18 cellular contexts compared by ENCODE assay signal in the genomic region with DNA sequence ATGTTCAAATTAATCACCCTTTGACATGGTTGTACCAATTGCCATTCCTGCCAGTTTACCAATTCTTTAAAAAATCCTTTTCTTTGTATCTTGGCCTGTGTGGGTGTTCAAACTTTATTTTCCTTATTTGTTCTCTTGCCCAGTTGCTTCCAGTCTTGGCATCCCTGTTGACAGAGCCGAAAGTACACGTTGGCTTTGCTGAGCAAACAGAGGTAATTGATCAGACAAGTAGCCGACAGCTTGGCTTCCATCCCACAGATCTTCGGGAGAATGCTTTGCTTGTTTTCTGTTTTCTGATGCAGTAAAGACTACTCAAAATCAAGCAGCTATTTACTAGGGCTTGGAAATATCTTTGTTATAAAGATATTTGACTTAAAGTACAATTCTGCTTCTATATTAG.
A peak's percentile ranks its signal among the peaks of the same experiment; 100 is the strongest.
DNase-seq lines count a peak whose midpoint lies in the region; ATAC-seq and TF ChIP-seq lines count a peak whose summit lies in the region.
"Had no signal": no experiment of that assay in that cellular context is flagged by ENCODE, and none has a peak within 500 bp of the region (broad histone marks: within the 10 kb centered on the region; RNA-seq: fewer than 3 reads in every experiment).

No MANE protein-coding gene starts in this region.

- no peaks in the 10 kb centered on the region for H3K36me3 ChIP-seq in body of pancreas (replicated peaks in 1 of 2; ENCODE audit: insufficient read depth in 1 of 2, low read depth in 2 of 2)
- H3K36me3 ChIP-seq: BLaER1 had no signal

- no peak overlapping the region for H3K27ac ChIP-seq in body of pancreas
- H3K27ac ChIP-seq: BLaER1 had no signal

- no peak for TF ChIP-seq POLR2A in body of pancreas (IDR thresholded peaks at IDR 0.05)

- H3K4me1 ChIP-seq in body of pancreas: peaks cover 14% of the 10 kb centered on the region

- H3K9me3 ChIP-seq in body of pancreas: no peaks in the 10 kb centered on the region
- H3K9me3 ChIP-seq: SK-N-SH had no signal

- intact Hi-C loops in body of pancreas (cut with DNase I) (no loop called here), posterior cingulate gyrus (cut with DNase I) (no loop called here), sciatic nerve (cut with DNase I) (no loop called here)

- ATAC-seq in body of pancreas: no peak
- no peak for ATAC-seq in HG02798 (IDR thresholded peaks at IDR 0.05; ENCODE audit: poor library complexity, unreplicated experiment)
- ATAC-seq in sciatic nerve: no peak
- ATAC-seq: CD8-positive, alpha-beta T cell had no signal

- WGBS in body of pancreas, 2 donors: 8 to 14% methylated on average over 4 of the region's 4 CpGs

- H3K4me3 ChIP-seq in body of pancreas: no peak overlapping the region
- H3K4me3 ChIP-seq: BLaER1 had no signal

- TF ChIP-seq CTCF in body of pancreas (IDR thresholded peaks at IDR 0.05): no peak

- no peaks in the 10 kb centered on the region for H3K27me3 ChIP-seq in body of pancreas
- H3K27me3 ChIP-seq: BLaER1 had no signal

- DNase-seq in NCI-H2196 (lab: John Stamatoyannopoulos, UW; ENCODE audit: unreplicated experiment) (peak; percentile 3), NCI-H2196 treated with DMSO at 0.1 percent for 48 hours (lab: John Stamatoyannopoulos, UW; ENCODE audit: unreplicated experiment) (no peak), NCI-H510A (lab: John Stamatoyannopoulos, UW) (peak; percentile 3), body of pancreas (peak; percentile 12 to 43 (median 28)), RKO (ENCODE audit: low spot score) (no peak), posterior cingulate gyrus (no peak), sciatic nerve (ENCODE audit: low spot score) (no peak)
- DNase-seq: CD8-positive, alpha-beta T cell; DND-41; H9; IMR-90; Karpas-422; NCI-H1436 treated with DMSO at 0.1 percent for 48 hours; NCI-H2081 treated with DMSO at 0.1 percent for 48 hours; NCI-H446 treated with DMSO at 0.1 percent for 48 hours; SK-N-SH had no signal

Comparison
In these comparisons a context has a peak if more than half of its experiments do, and no peak if none do; other contexts are left out.
1. DNase-seq: peak in NCI-H2196 (single experiment), NCI-H510A (single experiment) and body of pancreas (4 of 4); none in NCI-H2196 treated with DMSO at 0.1 percent for 48 hours (single experiment), RKO (single experiment), posterior cingulate gyrus (0 of 10) and sciatic nerve (single experiment).